Comparison of ENCODE assay signal across 16 cellular contexts in genomic region chr1:184532199-184532598, GRCh38.
"Had no signal": no experiment of that assay in that cellular context is flagged by ENCODE, and none has a peak within 500 bp of the region (broad histone marks: within the 10 kb centered on the region; RNA-seq: fewer than 3 reads in every experiment).

No MANE protein-coding gene starts in this region.

- ATAC-seq: T-cell had no signal

- H3K4me3 ChIP-seq: breast epithelium, transverse colon had no signal

- H3K79me2 ChIP-seq: parathyroid adenoma had no signal

- H3K27me3 Mint-ChIP-seq: stimulated activated memory B cell treated with anti-CD40 and anti-IgM and Interleukin-4, amounts not matched to agents 10 μg/mL and 1 μg/mL and 100 μg/mL, for 72 hours had no signal

- FAIRE-seq: endometrium, frontal cortex, kidney had no signal

- H3K27ac ChIP-seq: parathyroid adenoma had no signal

- H3K4me1 ChIP-seq: breast epithelium, parathyroid adenoma had no signal

- DNase-seq: activated CD4-positive, alpha-beta memory T cell treated with anti-CD3 and anti-CD28 coated beads for 36 hours; activated gamma-delta T cell treated with Interleukin-2 at 50 U/mL for 16 hours; activated naive CD8-positive, alpha-beta T cell treated with anti-CD3 and anti-CD28 coated beads, Interleukin-2, amount 10 ng/mL, durations not matched to agents 7 days and 5 days; activated T-cell treated with anti-CD3 and anti-CD28 coated beads, Interleukin-2, amount 50 U/mL, for 48 hours; aorta; kidney; retina; substantia nigra; T-cell; T1000; transverse colon had no signal

- H3K27ac Mint-ChIP-seq: activated CD4-positive, alpha-beta memory T cell treated with anti-CD3 and anti-CD28 coated beads for 36 hours; activated naive CD8-positive, alpha-beta T cell treated with anti-CD3 and anti-CD28 coated beads, Interleukin-2, amount 10 ng/mL, durations not matched to agents 7 days and 5 days; stimulated activated memory B cell treated with anti-CD40 and anti-IgM and Interleukin-4, amounts not matched to agents 10 μg/mL and 1 μg/mL and 100 μg/mL, for 72 hours; T-cell had no signal

- H3K4me3 Mint-ChIP-seq: activated CD4-positive, alpha-beta memory T cell treated with anti-CD3 and anti-CD28 coated beads for 36 hours; activated naive CD8-positive, alpha-beta T cell treated with anti-CD3 and anti-CD28 coated beads, Interleukin-2, amount 10 ng/mL, durations not matched to agents 7 days and 5 days; stimulated activated memory B cell treated with anti-CD40 and anti-IgM and Interleukin-4, amounts not matched to agents 10 μg/mL and 1 μg/mL and 100 μg/mL, for 72 hours; T-cell had no signal

- H3K9me3 Mint-ChIP-seq: activated naive CD8-positive, alpha-beta T cell treated with anti-CD3 and anti-CD28 coated beads, Interleukin-2, amount 10 ng/mL, durations not matched to agents 7 days and 5 days had no signal

- H3K9ac ChIP-seq: parathyroid adenoma had no signal

- H3K4me1 Mint-ChIP-seq: activated naive CD8-positive, alpha-beta T cell treated with anti-CD3 and anti-CD28 coated beads, Interleukin-2, amount 10 ng/mL, durations not matched to agents 7 days and 5 days; stimulated activated memory B cell treated with anti-CD40 and anti-IgM and Interleukin-4, amounts not matched to agents 10 μg/mL and 1 μg/mL and 100 μg/mL, for 72 hours had no signal

- H3K36me3 ChIP-seq: breast epithelium, transverse colon had no signal

- H3K27me3 ChIP-seq: breast epithelium, transverse colon had no signal

- H3K9me3 ChIP-seq: transverse colon had no signal

- H2AFZ ChIP-seq: parathyroid adenoma had no signal
